In the genomic region with DNA sequence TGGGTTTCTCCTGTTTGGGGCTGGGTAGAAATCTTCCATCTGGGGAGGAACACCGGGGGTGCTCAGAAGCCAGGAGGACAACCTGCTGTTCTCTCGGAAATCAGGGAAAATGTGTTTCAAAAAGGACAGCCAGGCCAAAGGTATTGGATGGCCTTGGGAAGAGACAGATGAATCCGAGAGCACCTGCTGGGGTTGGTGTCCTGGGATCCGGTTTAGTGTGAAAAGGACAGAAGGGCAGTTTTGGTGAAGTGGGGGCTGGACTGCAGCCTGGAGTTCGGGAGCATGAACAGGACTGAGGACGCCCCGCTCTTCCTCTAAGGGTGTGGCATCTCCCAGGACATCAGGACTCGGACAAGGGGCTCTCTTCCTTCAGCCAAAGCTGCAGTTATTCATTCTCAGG, we compare ENCODE assay signal across 25 cellular contexts. TPM values are rescaled to one million over a fixed set of nuclear protein-coding genes. Genes with fewer than 3 reads are reported as not detected.
DNase-seq lines count a peak whose midpoint lies in the region; ATAC-seq, FAIRE-seq and TF ChIP-seq lines count a peak whose summit lies in the region.
"Had no signal": no experiment of that assay in that cellular context is flagged by ENCODE, and none has a peak within 500 bp of the region (broad histone marks: within the 10 kb centered on the region; RNA-seq: fewer than 3 reads in every experiment).

No MANE protein-coding gene starts in this region.

- H3K36me3 ChIP-seq in GM23338 (ENCODE audit: insufficient read depth): no peaks in the 10 kb centered on the region
- H3K36me3 ChIP-seq in kidney (ENCODE audit: control insufficient read depth in 1 of 2, insufficient read depth in 2 of 2, low read length in 2 of 2): no peaks in the 10 kb centered on the region
- H3K36me3 ChIP-seq: BE2C; BLaER1 treated with 17β-estradiol and CSF1 and Interleukin-3, amounts not matched to agents 10 nM and 100 nM had no signal

- CTCF ChIA-PET in WTC11 (lab: Charles Lee): interaction anchor here (1.6 kb wide), 1 partner anchor 21 kb away, joined by 4 read pairs; no protein-coding TSS in a partner anchor

- no peaks in the 10 kb centered on the region for H4K20me1 ChIP-seq in GM23338 (replicated peaks; ENCODE audit: insufficient read depth)
- H4K20me1 ChIP-seq: BLaER1 treated with 17β-estradiol and CSF1 and Interleukin-3, amounts not matched to agents 10 nM and 100 nM had no signal

- POLR2A ChIA-PET in WTC11 (lab: Charles Lee): no interaction called here

- H3K4me3 Mint-ChIP-seq in GM23338: no peak overlapping the region
- H3K4me3 Mint-ChIP-seq in WTC11: no peak overlapping the region
- H3K4me3 Mint-ChIP-seq in activated T-helper 1 cell treated with anti-CD3 and anti-CD28 coated beads, Interleukin-12 subunit alpha, Interleukin-12 subunit beta, Interleukin-2, Interleukin-4 antibody, amounts not matched to agents 30 ng/mL and 10 ng/mL and 1 ng/mL, durations not matched to agents 14 hours and 24 hours and 36 hours: no peak overlapping the region
- H3K4me3 Mint-ChIP-seq: CD14-positive monocyte; CD4-positive, alpha-beta T cell; CD8-positive, alpha-beta memory T cell had no signal

- peaks cover 29% of the 10 kb centered on the region for H3K4me1 ChIP-seq in GM23338 (ENCODE audit: insufficient read depth)
- peaks cover 0 to 4% of the 10 kb centered on the region in 2 donors for H3K4me1 ChIP-seq in kidney (ENCODE audit: control insufficient read depth in 1 of 2, insufficient read depth in 1 of 2, low read depth in 1 of 2, low read length in 2 of 2)
- H3K4me1 ChIP-seq: A549; BE2C; BLaER1 treated with 17β-estradiol and CSF1 and Interleukin-3, amounts not matched to agents 10 nM and 100 nM had no signal

- peak overlapping the region; percentile 11; the same call in 1 of the 2 replicates for H3K27ac ChIP-seq in GM23338 (ENCODE audit: low read depth)
- no peak overlapping the region for H3K27ac ChIP-seq in kidney (ENCODE audit: low read depth in 2 of 2, low read length in 2 of 2)
- H3K27ac ChIP-seq: A549; BLaER1 treated with 17β-estradiol and CSF1 and Interleukin-3, amounts not matched to agents 10 nM and 100 nM had no signal

- H3K9me2 ChIP-seq in GM23338 (ENCODE audit: insufficient read depth): 0 out of 2 replicates have a peak, but pooled peaks cover 4% of the 10 kb centered on the region

- H3K27ac Mint-ChIP-seq in GM23338 (peak overlapping the region; percentile 57), WTC11 (peak overlapping the region; percentile 90)
- no peak overlapping the region for H3K27ac Mint-ChIP-seq in activated T-helper 1 cell treated with anti-CD3 and anti-CD28 coated beads, Interleukin-12 subunit alpha, Interleukin-12 subunit beta, Interleukin-2, Interleukin-4 antibody, amounts not matched to agents 30 ng/mL and 10 ng/mL and 1 ng/mL, durations not matched to agents 14 hours and 24 hours and 36 hours
- H3K27ac Mint-ChIP-seq: CD14-positive monocyte; CD4-positive, alpha-beta T cell had no signal

- H3K27me3 ChIP-seq in GM23338 (ENCODE audit: insufficient read depth): peaks cover 13% of the 10 kb centered on the region; the same call in 1 of the 2 replicates
- H3K27me3 ChIP-seq: BE2C; BLaER1 treated with 17β-estradiol and CSF1 and Interleukin-3, amounts not matched to agents 10 nM and 100 nM had no signal

- peaks cover 33% of the 10 kb centered on the region for H3K4me1 Mint-ChIP-seq in GM23338
- H3K4me1 Mint-ChIP-seq in WTC11: peaks cover 46% of the 10 kb centered on the region
- H3K4me1 Mint-ChIP-seq in activated T-helper 1 cell treated with anti-CD3 and anti-CD28 coated beads, Interleukin-12 subunit alpha, Interleukin-12 subunit beta, Interleukin-2, Interleukin-4 antibody, amounts not matched to agents 30 ng/mL and 10 ng/mL and 1 ng/mL, durations not matched to agents 14 hours and 24 hours and 36 hours (ENCODE audit: low read depth): no peaks in the 10 kb centered on the region
- H3K4me1 Mint-ChIP-seq: CD14-positive monocyte; CD8-positive, alpha-beta memory T cell had no signal

- H3K36me3 Mint-ChIP-seq in GM23338 (ENCODE audit: low read depth) (peaks cover 17% of the 10 kb centered on the region), WTC11 (peaks cover 17% of the 10 kb centered on the region)
- no peaks in the 10 kb centered on the region for H3K36me3 Mint-ChIP-seq in activated T-helper 1 cell treated with anti-CD3 and anti-CD28 coated beads, Interleukin-12 subunit alpha, Interleukin-12 subunit beta, Interleukin-2, Interleukin-4 antibody, amounts not matched to agents 30 ng/mL and 10 ng/mL and 1 ng/mL, durations not matched to agents 14 hours and 24 hours and 36 hours (ENCODE audit: low read depth)
- H3K36me3 Mint-ChIP-seq: CD14-positive monocyte; CD8-positive, alpha-beta memory T cell had no signal

- no peak for ATAC-seq in GM23338
- no peak for ATAC-seq in WTC11
- ATAC-seq: A549, HCT116 had no signal

- intact Hi-C loops in activated T-helper 1 cell treated with anti-CD3 and anti-CD28 coated beads, Interleukin-12 subunit alpha, Interleukin-12 subunit beta, Interleukin-2, Interleukin-4 antibody, amounts not matched to agents 30 ng/mL and 10 ng/mL and 1 ng/mL, durations not matched to agents 14 hours and 24 hours and 36 hours (cut with micrococcal nuclease): no loop called here
- intact Hi-C loops in kidney (cut with DNase I): no loop called here

- TF ChIP-seq CTCF in GM23338 (conservative IDR thresholded peaks at IDR 0.05; ENCODE audit: low read depth in 2 of 2): no peak
- TF ChIP-seq CTCF in WTC11 (IDR thresholded peaks at IDR 0.05): no peak
- TF ChIP-seq CTCF in kidney (IDR thresholded peaks at IDR 0.05; ENCODE audit: borderline replicate concordance, extremely low read depth, insufficient read depth): no peak

- FAIRE-seq in GM12892 (lab: Jason Lieb, UNC) (no peak), kidney (lab: Jason Lieb, UNC) (no peak)
- FAIRE-seq: A549, D721Med, GM19239 had no signal

- H3K27me3 Mint-ChIP-seq in GM23338 (ENCODE audit: insufficient read depth, low read depth, poor library complexity) (peaks cover 27% of the 10 kb centered on the region), WTC11 (ENCODE audit: low read depth) (peaks cover 36% of the 10 kb centered on the region)
- peaks cover 8% of the 10 kb centered on the region for H3K27me3 Mint-ChIP-seq in activated T-helper 1 cell treated with anti-CD3 and anti-CD28 coated beads, Interleukin-12 subunit alpha, Interleukin-12 subunit beta, Interleukin-2, Interleukin-4 antibody, amounts not matched to agents 30 ng/mL and 10 ng/mL and 1 ng/mL, durations not matched to agents 14 hours and 24 hours and 36 hours (ENCODE audit: insufficient read depth)

- TF ChIP-seq POLR2A in GM12892 (IDR thresholded peaks at IDR 0.05; ENCODE audit: low read depth, low read length): no peak

- H3K4me2 ChIP-seq in GM23338: peak overlapping the region; percentile 4
- H3K4me2 ChIP-seq: A549; BLaER1 treated with 17β-estradiol and CSF1 and Interleukin-3, amounts not matched to agents 10 nM and 100 nM had no signal

- H3F3A ChIP-seq in GM23338 (replicated peaks; ENCODE audit: low read depth): peaks cover 15% of the 10 kb centered on the region

- DNase-seq in GM23338 (ENCODE audit: low spot score) (no peak), WTC11 (ENCODE audit: low spot score) (no peak), ecto neural progenitor cell (ENCODE audit: low spot score) (peak; percentile 32), mesenteric fat pad (ENCODE audit: low spot score) (peak; percentile 53), islet precursor cell (no peak), GM12892 (ENCODE audit: insufficient read length) (no peak), kidney (no peak)
- DNase-seq in activated T-helper 1 cell treated with anti-CD3 and anti-CD28 coated beads, Interleukin-12 subunit alpha, Interleukin-12 subunit beta, Interleukin-2, Interleukin-4 antibody, amounts not matched to agents 30 ng/mL and 10 ng/mL and 1 ng/mL, durations not matched to agents 14 hours and 24 hours and 36 hours (ENCODE audit: low spot score): no peak
- DNase-seq: 8988T; ACHN; AML-193; BE2C; CD4-positive, alpha-beta T cell; CD8-positive, alpha-beta memory T cell; DMS 273 treated with DMSO at 0.1 percent for 48 hours; DMS79; EL; GF-D8; GOT3 had no signal

- no peak overlapping the region for H2AFZ ChIP-seq in GM23338

- no peaks in the 10 kb centered on the region for H3K9me3 ChIP-seq in kidney (ENCODE audit: control insufficient read depth in 1 of 2, low read length in 2 of 2)
- H3K9me3 ChIP-seq: BE2C had no signal

- H3K9me3 Mint-ChIP-seq in GM23338 (peaks cover 21% of the 10 kb centered on the region), WTC11 (peaks cover 12% of the 10 kb centered on the region)
- H3K9me3 Mint-ChIP-seq in activated T-helper 1 cell treated with anti-CD3 and anti-CD28 coated beads, Interleukin-12 subunit alpha, Interleukin-12 subunit beta, Interleukin-2, Interleukin-4 antibody, amounts not matched to agents 30 ng/mL and 10 ng/mL and 1 ng/mL, durations not matched to agents 14 hours and 24 hours and 36 hours: no peaks in the 10 kb centered on the region
- H3K9me3 Mint-ChIP-seq: CD4-positive, alpha-beta T cell; CD8-positive, alpha-beta memory T cell had no signal

- H3K79me2 ChIP-seq in GM23338 (replicated peaks; ENCODE audit: insufficient read depth): no peaks in the 10 kb centered on the region

- no peak overlapping the region for H3K9ac ChIP-seq in kidney (ENCODE audit: low read length in 2 of 2)
- H3K9ac ChIP-seq: BLaER1 treated with 17β-estradiol and CSF1 and Interleukin-3, amounts not matched to agents 10 nM and 100 nM had no signal

- H3K4me3 ChIP-seq in GM23338 (no peak overlapping the region), kidney (ENCODE audit: low read length in 2 of 2) (no peak overlapping the region)
- H3K4me3 ChIP-seq: A549; BLaER1 treated with 17β-estradiol and CSF1 and Interleukin-3, amounts not matched to agents 10 nM and 100 nM had no signal

TF ChIP-seq in GM23338, 12 proteins besides CTCF, POLR2A, EP300 and RAD21 (continues in another document):
- TF ChIP-seq ZNF331 (CRISPR knock-in tag; IDR thresholded peaks at IDR 0.05; ENCODE audit: low read depth): no peak

TF ChIP-seq in WTC11, 78 proteins besides CTCF, POLR2A, EP300 and RAD21 (continues in another document):
- TF ChIP-seq, protein P1, sequence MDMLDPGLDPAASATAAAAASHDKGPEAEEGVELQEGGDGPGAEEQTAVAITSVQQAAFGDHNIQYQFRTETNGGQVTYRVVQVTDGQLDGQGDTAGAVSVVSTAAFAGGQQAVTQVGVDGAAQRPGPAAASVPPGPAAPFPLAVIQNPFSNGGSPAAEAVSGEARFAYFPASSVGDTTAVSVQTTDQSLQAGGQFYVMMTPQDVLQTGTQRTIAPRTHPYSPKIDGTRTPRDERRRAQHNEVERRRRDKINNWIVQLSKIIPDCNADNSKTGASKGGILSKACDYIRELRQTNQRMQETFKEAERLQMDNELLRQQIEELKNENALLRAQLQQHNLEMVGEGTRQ (CRISPR knock-in tag; IDR thresholded peaks at IDR 0.05): 0 out of 2 replicates have a peak, but pooled peaks have one; percentile 2

RNA-seq across cellular contexts. Expression of a gene that starts 24.9 kb away (rescaled TPM):
- total RNA-seq in GM23338 (2014; rRNA removed; shearing (Covaris generic)): 56.0 and 60.4 TPM in 2 replicates
- polyA plus RNA-seq in GM23338 (2016; fragmentation: Nextera tagmentation; extraction: Ambion mirVana): 21.6 and 27.5 TPM in 2 replicates
- 20.5 to 30.1 TPM (median 27.8 TPM) in 3 replicates for total RNA-seq in WTC11 (2021)
- 5.6 TPM for total RNA-seq in mesenteric fat pad
- not detected in 2 replicates for total RNA-seq in activated T-helper 1 cell treated with anti-CD3 and anti-CD28 coated beads, Interleukin-12 subunit alpha, Interleukin-12 subunit beta, Interleukin-2, Interleukin-4 antibody, amounts not matched to agents 30 ng/mL and 10 ng/mL and 1 ng/mL, durations not matched to agents 14 hours and 24 hours and 36 hours
- not detected for polyA plus RNA-seq in GM12892 (2012; ENCODE audit: missing spikeins)
- 2.2 TPM for total RNA-seq in kidney
- not detected for polyA plus RNA-seq in kidney (ENCODE audit: insufficient read depth, low read depth, low replicate concordance)
- polyA plus RNA-seq: A549, CD14-positive monocyte had no signal

Comparison
In these comparisons a context has a peak if more than half of its experiments do, and no peak if none do; other contexts are left out.
1. DNase-seq: peak in ecto neural progenitor cell (single experiment) and mesenteric fat pad (single experiment); none in GM23338 (single experiment), WTC11 (single experiment), activated T-helper 1 cell treated with anti-CD3 and anti-CD28 coated beads, Interleukin-12 subunit alpha, Interleukin-12 subunit beta, Interleukin-2, Interleukin-4 antibody, amounts not matched to agents 30 ng/mL and 10 ng/mL and 1 ng/mL, durations not matched to agents 14 hours and 24 hours and 36 hours (single experiment), islet precursor cell (single experiment), GM12892 (single experiment) and kidney (single experiment).